ENCODE assay signal across 16 cellular contexts in the genomic region with DNA sequence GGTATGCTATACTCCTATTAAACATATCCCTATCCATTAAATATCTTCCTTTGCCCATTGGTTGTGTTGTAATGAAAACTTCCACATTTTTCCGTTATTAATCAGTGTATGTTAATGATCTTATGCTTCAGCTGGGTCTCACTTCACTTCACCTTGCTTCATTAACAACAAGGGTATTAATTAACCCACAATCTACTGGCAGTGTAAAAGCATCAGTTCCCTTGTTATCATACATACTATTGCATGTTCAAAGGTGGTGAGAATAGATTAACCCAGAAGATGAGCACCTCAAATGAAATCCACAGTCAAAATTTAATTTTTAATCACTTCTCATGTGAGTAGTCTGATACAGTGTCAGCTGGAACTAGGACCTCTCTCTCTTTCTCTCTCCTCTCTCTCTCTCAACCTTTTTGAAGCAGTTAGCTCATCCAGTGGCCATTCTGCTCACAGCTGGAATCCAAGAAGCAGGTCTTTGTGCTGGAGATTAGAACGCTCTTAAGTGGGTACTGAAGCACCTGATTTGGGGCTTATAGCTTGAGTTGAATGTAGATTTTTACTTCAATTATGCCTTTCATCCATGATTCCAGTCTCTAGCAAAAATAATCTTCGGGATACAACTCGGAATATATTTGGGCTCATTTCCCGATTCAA.
DNase-seq lines count a peak whose midpoint lies in the region; ATAC-seq lines count a peak whose summit lies in the region.
"Had no signal": no experiment of that assay in that cellular context is flagged by ENCODE, and none has a peak within 500 bp of the region (broad histone marks: within the 10 kb centered on the region; RNA-seq: fewer than 3 reads in every experiment).

No MANE protein-coding gene starts in this region.

- no peaks in the 10 kb centered on the region for H3K79me1 ChIP-seq in mesendoderm (ENCODE audit: low read length)

- H3K27me3 ChIP-seq in mesendoderm (ENCODE audit: insufficient read depth, low read length, poor library complexity), result no peaks in the 10 kb centered on the region
- H3K27me3 ChIP-seq: testis had no signal

- H3K79me2 ChIP-seq in mesendoderm (ENCODE audit: control insufficient read depth, insufficient read depth, low read length), result no peaks in the 10 kb centered on the region

- no CpG with 5 or more reads among the region's 5 CpGs for WGBS in mesendoderm (ENCODE audit: extremely low coverage, insufficient coverage, low lambda C conversion rate)

- no peak overlapping the region for H2BK120ac ChIP-seq in mesendoderm (ENCODE audit: low read depth, low read length)

- H2BK5ac ChIP-seq in mesendoderm (ENCODE audit: low read length), result no peak overlapping the region

- H3K36me3 ChIP-seq in mesendoderm (ENCODE audit: control insufficient read depth, insufficient read depth, low read length), result no peaks in the 10 kb centered on the region

- no peak overlapping the region for H3K18ac ChIP-seq in mesendoderm (ENCODE audit: low read length)

- no peak overlapping the region for H3K56ac ChIP-seq in mesendoderm (ENCODE audit: low read length)

- peaks cover 7% of the 10 kb centered on the region for H3K4me1 ChIP-seq in mesendoderm (ENCODE audit: control insufficient read depth, low read depth, low read length)
- H3K4me1 ChIP-seq: testis had no signal

- ATAC-seq in GM21423 (IDR thresholded peaks at IDR 0.05; ENCODE audit: unreplicated experiment), result peak; percentile 68
- no peak for ATAC-seq in GM19395 (IDR thresholded peaks at IDR 0.05; ENCODE audit: unreplicated experiment)
- ATAC-seq in esophagus mucosa, result no peak
- ATAC-seq: PC-3, sciatic nerve, T-cell had no signal

- peak overlapping the region; percentile 85 for H3K27ac ChIP-seq in cingulate gyrus (ENCODE audit: low read depth, low read length)
- peak overlapping the region; percentile 36 for H3K27ac ChIP-seq in mesendoderm (ENCODE audit: low read depth, low read length)
- H3K27ac ChIP-seq: testis had no signal

- DNase-seq in NCI-H146 treated with DMSO at 0.1 percent for 48 hours (lab: John Stamatoyannopoulos, UW; ENCODE audit: unreplicated experiment) (peak; percentile 36), mesendoderm (peak; percentile 84), HuH-7.5 (ENCODE audit: low spot score) (no peak)
- DNase-seq in activated CD4-positive, alpha-beta T cell treated with anti-CD3 and anti-CD28 coated beads for 1 hour, result no peak
- DNase-seq: activated CD4-positive, alpha-beta T cell treated with anti-CD3 and anti-CD28 coated beads, Interleukin-2, amount 10 ng/mL, durations not matched to agents 7 days and 5 days; NCI-H2081; NCI-H774; PC-3; SHP77 treated with DMSO at 0.1 percent for 48 hours; T-cell; testis had no signal

- H3K9ac ChIP-seq in mesendoderm (ENCODE audit: low read length), result no peak overlapping the region

- no peak overlapping the region for H2BK15ac ChIP-seq in mesendoderm (replicated peaks; ENCODE audit: low read depth)

- no peak overlapping the region for H2AK5ac ChIP-seq in mesendoderm (ENCODE audit: low read length)

- H4K5ac ChIP-seq in mesendoderm (ENCODE audit: low read length), result no peak overlapping the region

- H3K4me2 ChIP-seq in mesendoderm (ENCODE audit: low read length), result no peak overlapping the region

- no peak overlapping the region for H3K4me3 ChIP-seq in mesendoderm (ENCODE audit: low read length)
- H3K4me3 ChIP-seq: testis had no signal

- no peak overlapping the region for H3K4ac ChIP-seq in mesendoderm (ENCODE audit: low read depth, low read length)

- no peak overlapping the region for H4K8ac ChIP-seq in mesendoderm (ENCODE audit: low read depth, low read length)

- no peak overlapping the region for H3K23ac ChIP-seq in mesendoderm (ENCODE audit: low read length)

Comparison
In these comparisons a context has a peak if more than half of its experiments do, and no peak if none do; other contexts are left out.
1. DNase-seq: peak in NCI-H146 treated with DMSO at 0.1 percent for 48 hours (single experiment) and mesendoderm (single experiment); none in activated CD4-positive, alpha-beta T cell treated with anti-CD3 and anti-CD28 coated beads for 1 hour (single experiment) and HuH-7.5 (single experiment).